In the genomic region with DNA sequence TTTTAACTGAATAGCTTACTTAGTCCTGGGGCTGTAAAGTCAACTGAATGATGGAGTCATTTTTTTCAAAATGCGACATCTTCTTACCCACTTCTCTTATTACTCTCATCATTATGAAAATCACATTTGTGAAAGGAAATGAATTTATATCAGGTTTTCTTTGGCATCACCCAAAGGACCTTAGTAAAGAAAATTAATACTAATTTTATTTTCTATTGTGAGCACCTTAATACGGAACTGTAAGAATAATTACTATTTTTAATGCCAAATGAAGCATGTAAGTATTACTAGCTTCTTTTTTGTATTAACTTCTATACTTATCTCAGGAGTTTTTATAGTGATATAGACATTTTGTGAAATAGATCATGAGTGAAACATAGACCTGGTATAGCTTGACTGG, we compare ENCODE assay signal across 16 cellular contexts. TPM values are rescaled to one million over a fixed set of nuclear protein-coding genes. Genes with fewer than 3 reads are reported as not detected.
DNase-seq lines count a peak whose midpoint lies in the region; ATAC-seq, FAIRE-seq and TF ChIP-seq lines count a peak whose summit lies in the region.
"Had no signal": no experiment of that assay in that cellular context is flagged by ENCODE, and none has a peak within 500 bp of the region (broad histone marks: within the 10 kb centered on the region; RNA-seq: fewer than 3 reads in every experiment).

No MANE protein-coding gene starts in this region.

- no peaks in the 10 kb centered on the region for H3K9me3 Mint-ChIP-seq in CD4-positive, CD25-positive, alpha-beta regulatory T cell
- no peaks in the 10 kb centered on the region for H3K9me3 Mint-ChIP-seq in activated CD4-positive, alpha-beta memory T cell treated with anti-CD3 and anti-CD28 coated beads, Interleukin-2, amount 10 ng/mL, durations not matched to agents 7 days and 5 days
- H3K9me3 Mint-ChIP-seq: nephron progenitor cell had no signal

- H2AFZ ChIP-seq in mesenchymal stem cell (ENCODE audit: low read depth, low read length): no peak overlapping the region

- H3K14ac ChIP-seq in mesenchymal stem cell (ENCODE audit: low read length in 2 of 2): no peak overlapping the region

- peaks cover 48 to 87% (median 77%) of the 10 kb centered on the region in 4 donors for H3K4me1 Mint-ChIP-seq in CD4-positive, CD25-positive, alpha-beta regulatory T cell
- H3K4me1 Mint-ChIP-seq in activated CD4-positive, alpha-beta memory T cell treated with anti-CD3 and anti-CD28 coated beads, Interleukin-2, amount 10 ng/mL, durations not matched to agents 7 days and 5 days: peaks cover 86% of the 10 kb centered on the region

- no CpG with 5 or more reads among the region's 2 CpGs for WGBS in mesenchymal stem cell
- 63 to 90% (median 89%) methylated on average over 2 of the region's 2 CpGs for WGBS in adrenal gland, 4 donors

- peak overlapping the region; percentile 10 for H3K9ac ChIP-seq in mesenchymal stem cell (ENCODE audit: low read length)

- no peak for TF ChIP-seq CTCF in adrenal gland (IDR thresholded peaks at IDR 0.05)

- no peak overlapping the region for H4K91ac ChIP-seq in mesenchymal stem cell (ENCODE audit: low read length)

- H3K4me3 Mint-ChIP-seq in CD4-positive, CD25-positive, alpha-beta regulatory T cell: peak overlapping the region; percentile 60 to 88 (median 84)
- H3K4me3 Mint-ChIP-seq in activated CD4-positive, alpha-beta memory T cell treated with anti-CD3 and anti-CD28 coated beads, Interleukin-2, amount 10 ng/mL, durations not matched to agents 7 days and 5 days: peak overlapping the region; percentile 17
- H3K4me3 Mint-ChIP-seq: nephron progenitor cell had no signal

- H3K27ac ChIP-seq in CD4-positive, CD25-positive, alpha-beta regulatory T cell (ENCODE audit: insufficient read depth, low read length, poor library complexity, severe bottlenecking): peak overlapping the region; percentile 97
- peak overlapping the region; percentile 85 for H3K27ac ChIP-seq in mesenchymal stem cell (ENCODE audit: low read length, poor library complexity, severe bottlenecking)
- H3K27ac ChIP-seq in adrenal gland: no peak overlapping the region
- H3K27ac ChIP-seq: coronary artery had no signal

- CTCF ChIA-PET in activated CD4-positive, alpha-beta memory T cell treated with anti-CD3 and anti-CD28 coated beads, Interleukin-2, amount 10 ng/mL, durations not matched to agents 7 days and 5 days (lab: Charles Lee): interaction anchor here (0.6 to 6.2 kb wide), 6 partner anchors 9 to 578 kb away, joined by 3 to 33 read pairs (median 4); no protein-coding TSS in a partner anchor

- H3K27me3 ChIP-seq in CD4-positive, CD25-positive, alpha-beta regulatory T cell (ENCODE audit: control insufficient read depth, insufficient read depth, low read length): no peaks in the 10 kb centered on the region
- H3K27me3 ChIP-seq in mesenchymal stem cell (ENCODE audit: control insufficient read depth in 1 of 2, insufficient read depth in 1 of 2, low read length in 2 of 2) (no peaks in the 10 kb centered on the region), adrenal gland (no peaks in the 10 kb centered on the region)

- no peak overlapping the region for H2BK120ac ChIP-seq in mesenchymal stem cell (ENCODE audit: low read depth, low read length)

- no peak overlapping the region for H3K23ac ChIP-seq in mesenchymal stem cell (ENCODE audit: low read length in 2 of 2)

- peak overlapping the region; percentile 93 to 98 (median 97) for H3K27ac Mint-ChIP-seq in CD4-positive, CD25-positive, alpha-beta regulatory T cell
- H3K27ac Mint-ChIP-seq in activated CD4-positive, alpha-beta memory T cell treated with anti-CD3 and anti-CD28 coated beads, Interleukin-2, amount 10 ng/mL, durations not matched to agents 7 days and 5 days: peak overlapping the region; percentile 87
- H3K27ac Mint-ChIP-seq: nephron progenitor cell had no signal

- H3K9me3 ChIP-seq in CD4-positive, CD25-positive, alpha-beta regulatory T cell (ENCODE audit: control insufficient read depth in 2 of 2, low read length in 2 of 2): no peaks in the 10 kb centered on the region
- H3K9me3 ChIP-seq in mesenchymal stem cell (ENCODE audit: control insufficient read depth, low read length) (no peaks in the 10 kb centered on the region), adrenal gland (replicated peaks in 1 of 3) (no peaks in the 10 kb centered on the region)

- H3K4ac ChIP-seq in mesenchymal stem cell (ENCODE audit: low read depth in 1 of 2, low read length in 2 of 2): no peak overlapping the region

- no peak overlapping the region for H3K4me2 ChIP-seq in mesenchymal stem cell (ENCODE audit: low read length, poor library complexity, severe bottlenecking)

- H2BK12ac ChIP-seq in mesenchymal stem cell (ENCODE audit: low read length in 2 of 2): no peak overlapping the region

- peaks cover 94% of the 10 kb centered on the region for H3K4me1 ChIP-seq in CD4-positive, CD25-positive, alpha-beta regulatory T cell (ENCODE audit: control insufficient read depth, insufficient read depth, low read length, poor library complexity, severe bottlenecking)
- no peaks in the 10 kb centered on the region for H3K4me1 ChIP-seq in mesenchymal stem cell (ENCODE audit: control insufficient read depth, insufficient read depth, low read depth, low read length)
- H3K4me1 ChIP-seq in adrenal gland (replicated peaks in 1 of 2): no peaks in the 10 kb centered on the region

- intact Hi-C loops in adrenal gland (cut with DNase I): no loop called here

- peak; percentile 63 for FAIRE-seq in GM19239 (lab: Jason Lieb, UNC)

- H3K4me3 ChIP-seq in CD4-positive, CD25-positive, alpha-beta regulatory T cell (ENCODE audit: low read depth, low read length): peak overlapping the region; percentile 80
- H3K4me3 ChIP-seq in mesenchymal stem cell (ENCODE audit: insufficient read depth in 1 of 2, low read depth in 1 of 2, low read length in 2 of 2): no peak overlapping the region
- H3K4me3 ChIP-seq in adrenal gland: no peak overlapping the region
- H3K4me3 ChIP-seq: coronary artery had no signal

- peaks cover 62% of the 10 kb centered on the region for H3K36me3 ChIP-seq in CD4-positive, CD25-positive, alpha-beta regulatory T cell (ENCODE audit: control insufficient read depth, insufficient read depth, low read length)
- H3K36me3 ChIP-seq in mesenchymal stem cell (ENCODE audit: control insufficient read depth in 1 of 2, insufficient read depth in 2 of 2, low read depth in 1 of 2, low read length in 2 of 2) (no peaks in the 10 kb centered on the region), adrenal gland (replicated peaks in 1 of 2) (no peaks in the 10 kb centered on the region)

- POLR2A ChIA-PET in activated CD4-positive, alpha-beta memory T cell treated with anti-CD3 and anti-CD28 coated beads, Interleukin-2, amount 10 ng/mL, durations not matched to agents 7 days and 5 days (lab: Charles Lee): interaction anchor here (1.2 to 10.3 kb wide), 11 partner anchors 11 to 59 kb away, joined by 4 to 251 read pairs (median 12); a partner anchor contains a TSS

- no peak for TF ChIP-seq POLR2A in adrenal gland (IDR thresholded peaks at IDR 0.05)

- H3K18ac ChIP-seq in mesenchymal stem cell (ENCODE audit: low read depth in 1 of 2, low read length in 2 of 2): no peak overlapping the region

- peaks cover 48% of the 10 kb centered on the region for H3K36me3 Mint-ChIP-seq in CD4-positive, CD25-positive, alpha-beta regulatory T cell
- peaks cover 79% of the 10 kb centered on the region for H3K36me3 Mint-ChIP-seq in activated CD4-positive, alpha-beta memory T cell treated with anti-CD3 and anti-CD28 coated beads, Interleukin-2, amount 10 ng/mL, durations not matched to agents 7 days and 5 days (ENCODE audit: low read depth)

- ATAC-seq in CD4-positive, CD25-positive, alpha-beta regulatory T cell (ENCODE audit: low read depth in 2 of 2): no peak
- no peak for ATAC-seq in GM18519 (IDR thresholded peaks at IDR 0.05; ENCODE audit: low FRiP score, unreplicated experiment)
- ATAC-seq: left lobe of liver, right cardiac atrium had no signal

- no peak overlapping the region for H4K8ac ChIP-seq in mesenchymal stem cell (ENCODE audit: low read length)

- H2BK5ac ChIP-seq in mesenchymal stem cell (ENCODE audit: low read depth, low read length, poor library complexity, severe bottlenecking): no peak overlapping the region

- no peaks in the 10 kb centered on the region for H3K79me1 ChIP-seq in mesenchymal stem cell (replicated peaks; ENCODE audit: low read length, poor library complexity, severe bottlenecking)

- DNase-seq in CD4-positive, CD25-positive, alpha-beta regulatory T cell: no peak
- no peak for DNase-seq in GM19239 (ENCODE audit: insufficient read length, low spot score)
- DNase-seq in activated CD4-positive, alpha-beta memory T cell treated with anti-CD3 and anti-CD28 coated beads, Interleukin-2, amount 10 ng/mL, durations not matched to agents 7 days and 5 days: no peak
- DNase-seq in mesenchymal stem cell: no peak
- DNase-seq in adrenal gland: no peak
- no peak for DNase-seq in stimulated activated naive CD4-positive, alpha-beta T cell treated with Interleukin-2 at 50 U/mL for 16 hours (lab: John Stamatoyannopoulos, UW)
- DNase-seq in NCI-H187 (lab: John Stamatoyannopoulos, UW): no peak
- DNase-seq: amygdala, C1 segment of cervical spinal cord, NCI-H1048, NCI-H2227 treated with DMSO at 0.1 percent for 48 hours, nephron progenitor cell, right cardiac atrium had no signal

- no peaks in the 10 kb centered on the region for H3K27me3 Mint-ChIP-seq in CD4-positive, CD25-positive, alpha-beta regulatory T cell
- H3K27me3 Mint-ChIP-seq in activated CD4-positive, alpha-beta memory T cell treated with anti-CD3 and anti-CD28 coated beads, Interleukin-2, amount 10 ng/mL, durations not matched to agents 7 days and 5 days: no peaks in the 10 kb centered on the region

- no peak overlapping the region for H2AK5ac ChIP-seq in mesenchymal stem cell (ENCODE audit: low read length, severe bottlenecking)

- no peak overlapping the region for H2BK15ac ChIP-seq in mesenchymal stem cell (ENCODE audit: low read depth, poor library complexity, severe bottlenecking)

RNA-seq across cellular contexts. Expression of a gene that starts 30.9 kb away (rescaled TPM):
- 946 TPM for total RNA-seq in CD4-positive, CD25-positive, alpha-beta regulatory T cell
- polyA plus RNA-seq in CD4-positive, CD25-positive, alpha-beta regulatory T cell: 1,000 to 10,000 TPM; 1,055 to 1,099 (median 1,073) TPM
- 100 to 1,000 TPM; 724 to 731 TPM for total RNA-seq in activated CD4-positive, alpha-beta memory T cell treated with anti-CD3 and anti-CD28 coated beads, Interleukin-2, amount 10 ng/mL, durations not matched to agents 7 days and 5 days
- polyA plus RNA-seq in mesenchymal stem cell (2013, experiment 1 of 2): 0.01 TPM
- polyA plus RNA-seq in mesenchymal stem cell (2013, experiment 2 of 2): 0.01 TPM
- total RNA-seq in adrenal gland: 10 to 100 TPM in 7 of 8 donors, 1 to 10 TPM in 1; 3.5 to 33.0 (median 21.5) TPM
- polyA plus RNA-seq in adrenal gland: 10 to 100 TPM in 1 of 3 donors, 1 to 10 TPM in 2; 2.5 to 11.6 (median 4.7) TPM

Comparison
In these comparisons a context has a peak if more than half of its experiments do, and no peak if none do; other contexts are left out.
1. H3K27ac ChIP-seq: peak in CD4-positive, CD25-positive, alpha-beta regulatory T cell (single experiment) and mesenchymal stem cell (single experiment); none in adrenal gland (0 of 5).
2. RNA of a gene that starts 30.9 kb away (total RNA-seq): 946 TPM in CD4-positive, CD25-positive, alpha-beta regulatory T cell (single experiment) and 724 to 731 TPM in activated CD4-positive, alpha-beta memory T cell treated with anti-CD3 and anti-CD28 coated beads, Interleukin-2, amount 10 ng/mL, durations not matched to agents 7 days and 5 days; 3.5 to 33.0 TPM in adrenal gland; every median in the first group is over 10 times any median in the second.